ENCODE assay signal across 22 cellular contexts in the genomic region with DNA sequence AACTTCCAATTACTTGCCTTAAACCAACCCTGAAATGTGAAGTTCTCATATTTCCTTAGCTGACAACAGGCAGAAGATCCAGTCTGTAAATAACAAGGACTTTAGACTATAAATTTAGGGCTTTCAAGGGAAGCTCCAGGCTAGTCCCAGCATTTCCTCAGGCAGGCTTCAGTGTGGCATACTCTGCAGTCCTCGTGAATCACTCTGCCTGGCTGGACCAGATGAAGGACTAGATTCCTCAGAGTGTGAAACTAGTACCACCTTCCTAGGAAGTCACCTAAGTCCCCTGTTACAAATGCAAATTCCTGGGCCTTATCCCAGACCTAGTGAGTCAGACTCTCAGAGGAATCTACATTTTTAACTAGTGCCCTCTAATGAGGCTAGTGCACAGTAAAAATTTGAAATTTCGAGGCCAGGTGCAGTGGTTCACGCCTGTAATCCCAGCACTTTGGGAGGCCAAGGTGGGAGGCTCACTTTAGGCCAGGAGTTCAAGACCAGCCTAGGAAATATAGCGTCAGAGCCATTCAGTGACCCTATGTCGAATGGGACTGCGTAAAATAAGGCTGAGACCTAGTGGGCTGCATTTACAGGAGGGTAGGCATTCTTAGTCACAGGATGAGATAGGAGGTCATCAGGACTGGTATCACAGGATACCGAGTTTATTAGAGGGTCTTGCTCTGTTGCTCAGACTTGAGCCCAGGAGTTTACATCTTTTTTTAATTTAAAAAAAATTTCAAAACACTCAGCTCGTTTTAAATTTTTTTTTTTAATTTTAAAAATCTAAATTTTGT.
A peak's percentile ranks its signal among the peaks of the same experiment; 100 is the strongest.
DNase-seq lines count a peak whose midpoint lies in the region; ATAC-seq and TF ChIP-seq lines count a peak whose summit lies in the region.
"Had no signal": no experiment of that assay in that cellular context is flagged by ENCODE, and none has a peak within 500 bp of the region (broad histone marks: within the 10 kb centered on the region; RNA-seq: fewer than 3 reads in every experiment).

No MANE protein-coding gene starts in this region.

- H3K36me3 ChIP-seq in osteoblast (ENCODE audit: insufficient read depth, low read length) = no peaks in the 10 kb centered on the region
- H3K36me3 ChIP-seq in esophagus muscularis mucosa = no peaks in the 10 kb centered on the region
- H3K36me3 ChIP-seq in mesenchymal stem cell (ENCODE audit: control insufficient read depth in 1 of 2, insufficient read depth in 2 of 2, low read depth in 1 of 2, low read length in 2 of 2) = no peaks in the 10 kb centered on the region
- H3K36me3 ChIP-seq: BLaER1, brain microvascular endothelial cell, SJSA1, spleen had no signal

- H3K27me3 ChIP-seq in osteoblast (ENCODE audit: insufficient read depth, low read length) (no peaks in the 10 kb centered on the region), esophagus muscularis mucosa (no peaks in the 10 kb centered on the region), mesenchymal stem cell (ENCODE audit: control insufficient read depth in 1 of 2, insufficient read depth in 1 of 2, low read length in 2 of 2) (no peaks in the 10 kb centered on the region)
- H3K27me3 ChIP-seq: BLaER1, brain microvascular endothelial cell, SJSA1, spleen had no signal

- H3K14ac ChIP-seq in mesenchymal stem cell (ENCODE audit: low read length in 2 of 2) = no peak overlapping the region

- H3K9me3 ChIP-seq in osteoblast (ENCODE audit: low read depth, low read length) = no peaks in the 10 kb centered on the region
- H3K9me3 ChIP-seq in esophagus muscularis mucosa = no peaks in the 10 kb centered on the region
- H3K9me3 ChIP-seq in mesenchymal stem cell (ENCODE audit: control insufficient read depth, low read length) = no peaks in the 10 kb centered on the region
- H3K9me3 ChIP-seq: psoas muscle had no signal

- WGBS in esophagus muscularis mucosa = 88% methylated on average over 8 of the region's 8 CpGs
- 77% methylated on average over 6 of the region's 8 CpGs for WGBS in mesenchymal stem cell

- intact Hi-C loops in esophagus muscularis mucosa (cut with DNase I) = no loop called here

- no peak for TF ChIP-seq CTCF in epithelial cell of esophagus (IDR thresholded peaks at IDR 0.05; ENCODE audit: insufficient read depth, low read depth, low read length, missing control alignments)
- no peak for TF ChIP-seq CTCF in osteoblast (IDR thresholded peaks at IDR 0.05; ENCODE audit: extremely low read depth, low read depth, low read length)
- TF ChIP-seq CTCF in esophagus muscularis mucosa (IDR thresholded peaks at IDR 0.05) = no peak

- H3K4ac ChIP-seq in mesenchymal stem cell (ENCODE audit: low read depth in 1 of 2, low read length in 2 of 2) = no peak overlapping the region

- no peak overlapping the region for H3K18ac ChIP-seq in mesenchymal stem cell (ENCODE audit: low read depth in 1 of 2, low read length in 2 of 2)

- H3K23ac ChIP-seq in mesenchymal stem cell (ENCODE audit: low read length in 2 of 2) = no peak overlapping the region

- no peaks in the 10 kb centered on the region for H3K79me2 ChIP-seq in osteoblast (ENCODE audit: insufficient read depth, low read length)

- DNase-seq in ELR (ENCODE audit: low read depth) (peak; percentile 23), M059J (ENCODE audit: low read depth) (peak; percentile 76), epithelial cell of esophagus (ENCODE audit: low read depth) (peak; percentile 48), osteoblast (ENCODE audit: insufficient read length, low spot score, missing footprints) (peak; percentile 9), esophagus muscularis mucosa (ENCODE audit: extremely low spot score) (no peak), mesenchymal stem cell (no peak)
- DNase-seq in stimulated activated CD4-positive, alpha-beta T cell treated with anti-CD3 and anti-CD28 coated beads, Interleukin-4, amount 100 ng/mL, for 4 hours = no peak
- DNase-seq: activated B cell treated with CpG ODN at 0.5 μM for 24 hours; activated CD8-positive, alpha-beta T cell treated with anti-CD3 and anti-CD28 coated beads, Interleukin-2, amount 10 ng/mL, durations not matched to agents 7 days and 5 days; activated T-cell treated with anti-CD3 and anti-CD28 coated beads, Interleukin-2, amount 50 U/mL, for 48 hours; brain microvascular endothelial cell; dermis blood vessel endothelial cell; naive thymus-derived CD4-positive, alpha-beta T cell; NCI-H1092; NCI-H2029 treated with DMSO at 0.1 percent for 48 hours; NCI-H526 treated with DMSO at 0.1 percent for 48 hours; psoas muscle; spleen; T-helper 2 cell had no signal

- H2BK12ac ChIP-seq in mesenchymal stem cell (ENCODE audit: low read length in 2 of 2) = no peak overlapping the region

- H3K4me1 ChIP-seq in osteoblast (ENCODE audit: insufficient read depth, low read length) = no peaks in the 10 kb centered on the region
- H3K4me1 ChIP-seq in esophagus muscularis mucosa = no peaks in the 10 kb centered on the region
- no peaks in the 10 kb centered on the region for H3K4me1 ChIP-seq in mesenchymal stem cell (ENCODE audit: control insufficient read depth, insufficient read depth, low read depth, low read length)
- H3K4me1 ChIP-seq: psoas muscle, SJSA1, spleen had no signal

- H2BK5ac ChIP-seq in mesenchymal stem cell (ENCODE audit: low read depth, low read length, poor library complexity, severe bottlenecking) = no peak overlapping the region

- H4K91ac ChIP-seq in mesenchymal stem cell (ENCODE audit: low read length) = no peak overlapping the region

- no peak for TF ChIP-seq POLR2A in esophagus muscularis mucosa (IDR thresholded peaks at IDR 0.05; ENCODE audit: low read depth)

- H3K4me3 ChIP-seq in epithelial cell of esophagus (ENCODE audit: low read length) (no peak overlapping the region), osteoblast (ENCODE audit: insufficient read depth, low read length) (no peak overlapping the region), esophagus muscularis mucosa (no peak overlapping the region), mesenchymal stem cell (ENCODE audit: insufficient read depth in 1 of 2, low read depth in 1 of 2, low read length in 2 of 2) (no peak overlapping the region)
- H3K4me3 ChIP-seq: BLaER1, psoas muscle, SJSA1, spleen had no signal

- H4K20me1 ChIP-seq in osteoblast (ENCODE audit: insufficient read depth, low read length) = no peaks in the 10 kb centered on the region
- H4K20me1 ChIP-seq: BLaER1 had no signal

- no peak overlapping the region for H2AFZ ChIP-seq in osteoblast (ENCODE audit: low read length)
- no peak overlapping the region for H2AFZ ChIP-seq in mesenchymal stem cell (ENCODE audit: low read depth, low read length)

- H2AK5ac ChIP-seq in mesenchymal stem cell (ENCODE audit: low read length, severe bottlenecking) = no peak overlapping the region

- TF ChIP-seq EP300 in esophagus muscularis mucosa (IDR thresholded peaks at IDR 0.05) = no peak

- H3K27ac ChIP-seq in osteoblast (ENCODE audit: low read depth, low read length) = no peak overlapping the region
- no peak overlapping the region for H3K27ac ChIP-seq in esophagus muscularis mucosa (replicated peaks in 1 of 4)
- H3K27ac ChIP-seq in mesenchymal stem cell (ENCODE audit: low read length, poor library complexity, severe bottlenecking) = no peak overlapping the region
- H3K27ac ChIP-seq: BLaER1, brain microvascular endothelial cell, psoas muscle, SJSA1 had no signal

- no peak overlapping the region for H4K8ac ChIP-seq in mesenchymal stem cell (ENCODE audit: low read length)

- no peak overlapping the region for H2BK120ac ChIP-seq in mesenchymal stem cell (ENCODE audit: low read depth, low read length)

- no peak overlapping the region for H3K9ac ChIP-seq in mesenchymal stem cell (ENCODE audit: low read length)
- H3K9ac ChIP-seq: BLaER1 had no signal

- H2BK15ac ChIP-seq in mesenchymal stem cell (ENCODE audit: low read depth, poor library complexity, severe bottlenecking) = no peak overlapping the region

- no peak for ATAC-seq in HG03108 (IDR thresholded peaks at IDR 0.05; ENCODE audit: unreplicated experiment)
- ATAC-seq: activated CD8-positive, alpha-beta T cell treated with anti-CD3 and anti-CD28 coated beads, Interleukin-2, amount 10 ng/mL, durations not matched to agents 7 days and 5 days had no signal

- H3K4me2 ChIP-seq in osteoblast (ENCODE audit: insufficient read depth, low read length) = no peak overlapping the region
- H3K4me2 ChIP-seq in mesenchymal stem cell (ENCODE audit: low read length, poor library complexity, severe bottlenecking) = no peak overlapping the region
- H3K4me2 ChIP-seq: BLaER1 had no signal

- H3K79me1 ChIP-seq in mesenchymal stem cell (replicated peaks; ENCODE audit: low read length, poor library complexity, severe bottlenecking) = no peaks in the 10 kb centered on the region

Comparison
In these comparisons a context has a peak if more than half of its experiments do, and no peak if none do; other contexts are left out.
1. DNase-seq: peak in ELR (single experiment), M059J (single experiment), epithelial cell of esophagus (single experiment) and osteoblast (single experiment); none in esophagus muscularis mucosa (single experiment), mesenchymal stem cell (single experiment) and stimulated activated CD4-positive, alpha-beta T cell treated with anti-CD3 and anti-CD28 coated beads, Interleukin-4, amount 100 ng/mL, for 4 hours (0 of 2).